ENCODE assay signal across 20 cellular contexts in the genomic region with DNA sequence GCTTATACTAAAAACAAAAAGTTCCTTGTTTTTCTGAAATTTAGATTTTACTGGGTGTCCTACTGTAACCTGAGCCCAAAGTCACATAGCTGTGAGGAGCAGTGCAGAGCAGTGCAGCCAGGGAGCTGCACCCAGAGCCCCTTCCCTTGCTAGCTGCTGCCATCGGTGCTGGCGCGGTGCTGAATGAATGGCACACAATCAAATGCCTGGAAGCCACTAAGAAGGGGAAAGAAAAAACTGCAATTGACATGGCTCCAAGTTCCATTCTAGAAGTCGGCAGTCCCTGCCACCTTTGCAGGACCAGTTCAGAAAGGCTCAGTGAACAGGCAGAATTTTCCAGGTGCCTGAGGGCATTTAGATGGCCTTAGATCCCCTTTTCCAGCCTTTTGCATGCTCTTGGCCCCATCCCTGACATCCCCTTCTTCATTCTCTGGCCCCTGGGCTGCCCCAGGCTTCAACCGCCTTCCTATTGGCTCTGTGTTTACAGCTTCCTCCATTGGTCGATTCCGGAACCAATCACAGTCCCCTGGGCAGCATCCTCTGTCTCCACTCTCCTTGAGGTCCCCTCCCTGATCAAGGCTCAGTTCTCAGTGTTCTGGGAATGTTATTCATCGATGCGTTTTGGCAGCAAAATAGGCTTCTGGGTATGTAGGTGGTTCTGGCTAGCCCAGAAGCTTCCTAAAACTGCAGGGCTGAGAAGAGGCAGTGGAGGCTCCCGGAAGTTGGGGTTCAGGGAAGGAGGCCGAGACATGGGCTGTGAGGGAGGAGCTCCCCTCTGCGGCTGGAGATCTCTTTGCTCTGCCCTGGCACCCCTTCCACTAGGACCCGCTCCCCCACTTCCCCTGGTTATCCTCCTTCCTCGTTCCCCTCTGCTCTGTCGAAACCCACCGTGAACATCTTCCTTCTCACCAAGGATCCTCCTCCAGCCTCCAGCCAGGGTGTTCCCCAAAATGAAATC. TPM values are rescaled to one million over a fixed set of nuclear protein-coding genes. Genes with fewer than 3 reads are reported as not detected.
DNase-seq lines count a peak whose midpoint lies in the region; ATAC-seq lines count a peak whose summit lies in the region.
"Had no signal": no experiment of that assay in that cellular context is flagged by ENCODE, and none has a peak within 500 bp of the region (broad histone marks: within the 10 kb centered on the region; RNA-seq: fewer than 3 reads in every experiment).

No MANE protein-coding gene starts in this region.

- H3K27ac Mint-ChIP-seq in activated naive CD4-positive, alpha-beta T cell treated with anti-CD3 and anti-CD28 coated beads, Interleukin-2, amount 10 ng/mL, durations not matched to agents 7 days and 5 days = no peak overlapping the region
- H3K27ac Mint-ChIP-seq: activated CD4-positive, alpha-beta memory T cell treated with anti-CD3 and anti-CD28 coated beads for 36 hours; activated naive CD4-positive, alpha-beta T cell treated with anti-CD3 and anti-CD28 coated beads for 36 hours; dendritic cell treated with granulocyte-macrophage colony-stimulating factor and Interleukin-4, amounts not matched to agents 40 ng/mL and 50 ng/mL, for 4 days had no signal

- peaks cover 2% of the 10 kb centered on the region for H3K4me1 Mint-ChIP-seq in activated naive CD4-positive, alpha-beta T cell treated with anti-CD3 and anti-CD28 coated beads, Interleukin-2, amount 10 ng/mL, durations not matched to agents 7 days and 5 days

- peak; percentile 71 for DNase-seq in H7
- peak; percentile 43 to 91 (median 75) for DNase-seq in amygdala (lab: John Stamatoyannopoulos, UW)
- DNase-seq in hippocampal formation (lab: John Stamatoyannopoulos, UW) = peak; percentile 82 to 88
- peak; percentile 34 for DNase-seq in posterior vena cava (ENCODE audit: low spot score)
- no peak for DNase-seq in NCI-H1694 treated with DMSO at 0.1 percent for 48 hours (lab: John Stamatoyannopoulos, UW)
- DNase-seq in NOMO-1 (lab: John Stamatoyannopoulos, UW; ENCODE audit: unreplicated experiment in 2 of 2) = no peak
- no peak for DNase-seq in activated naive CD4-positive, alpha-beta T cell treated with anti-CD3 and anti-CD28 coated beads, Interleukin-2, amount 10 ng/mL, durations not matched to agents 7 days and 5 days
- DNase-seq: activated CD4-positive, alpha-beta memory T cell treated with anti-CD3 and anti-CD28 coated beads for 36 hours; activated naive CD4-positive, alpha-beta T cell treated with anti-CD3 and anti-CD28 coated beads for 36 hours; activated T-cell treated with anti-CD3 and anti-CD28 coated beads, Interleukin-2, amount 50 U/mL, for 1 hour; Calu3; left ventricle myocardium superior; NCI-H1694; NCI-H345; stimulated activated CD4-positive, alpha-beta T cell treated with anti-CD3 and anti-CD28 coated beads, Interleukin-4, amount 100 ng/mL, for 24 hours had no signal

- ATAC-seq in GM18873 (IDR thresholded peaks at IDR 0.05; ENCODE audit: low FRiP score, unreplicated experiment) = no peak
- ATAC-seq: left ventricle myocardium superior, pancreas had no signal

- no peak overlapping the region for H3K4me3 Mint-ChIP-seq in activated naive CD4-positive, alpha-beta T cell treated with anti-CD3 and anti-CD28 coated beads, Interleukin-2, amount 10 ng/mL, durations not matched to agents 7 days and 5 days
- H3K4me3 Mint-ChIP-seq: activated CD4-positive, alpha-beta memory T cell treated with anti-CD3 and anti-CD28 coated beads for 36 hours; activated naive CD4-positive, alpha-beta T cell treated with anti-CD3 and anti-CD28 coated beads for 36 hours; dendritic cell treated with granulocyte-macrophage colony-stimulating factor and Interleukin-4, amounts not matched to agents 40 ng/mL and 50 ng/mL, for 4 days had no signal

- H3K36me3 ChIP-seq in H7 (replicated peaks; ENCODE audit: control insufficient read depth, insufficient read depth, low read length) = no peaks in the 10 kb centered on the region
- H3K36me3 ChIP-seq: pancreas had no signal

- H3K4me3 ChIP-seq in H7 (ENCODE audit: insufficient read depth, low read depth, low read length) = no peak overlapping the region
- H3K4me3 ChIP-seq: pancreas, skin epidermis had no signal

- no peaks in the 10 kb centered on the region for H3K27me3 ChIP-seq in H7 (ENCODE audit: control insufficient read depth, insufficient read depth, low read length)
- H3K27me3 ChIP-seq: pancreas had no signal

- H3K9me3 Mint-ChIP-seq in activated naive CD4-positive, alpha-beta T cell treated with anti-CD3 and anti-CD28 coated beads, Interleukin-2, amount 10 ng/mL, durations not matched to agents 7 days and 5 days = no peaks in the 10 kb centered on the region
- H3K9me3 Mint-ChIP-seq: activated CD4-positive, alpha-beta memory T cell treated with anti-CD3 and anti-CD28 coated beads for 36 hours; activated naive CD4-positive, alpha-beta T cell treated with anti-CD3 and anti-CD28 coated beads for 36 hours; dendritic cell treated with granulocyte-macrophage colony-stimulating factor and Interleukin-4, amounts not matched to agents 40 ng/mL and 50 ng/mL, for 4 days had no signal

- H3K27me3 Mint-ChIP-seq in activated naive CD4-positive, alpha-beta T cell treated with anti-CD3 and anti-CD28 coated beads, Interleukin-2, amount 10 ng/mL, durations not matched to agents 7 days and 5 days = peaks cover 59% of the 10 kb centered on the region

- intact Hi-C loops in posterior vena cava (cut with DNase I) = no loop called here

- CTCF ChIA-PET in activated naive CD4-positive, alpha-beta T cell treated with anti-CD3 and anti-CD28 coated beads, Interleukin-2, amount 10 ng/mL, durations not matched to agents 7 days and 5 days (lab: Charles Lee) = no interaction called here

- no peaks in the 10 kb centered on the region for H3K36me3 Mint-ChIP-seq in activated naive CD4-positive, alpha-beta T cell treated with anti-CD3 and anti-CD28 coated beads, Interleukin-2, amount 10 ng/mL, durations not matched to agents 7 days and 5 days
- H3K36me3 Mint-ChIP-seq: activated CD4-positive, alpha-beta memory T cell treated with anti-CD3 and anti-CD28 coated beads for 36 hours had no signal

RNA-seq across cellular contexts. Expression of a gene that starts 37.9 kb away (rescaled TPM):
- 0.24 and 0.37 TPM in 2 replicates for total RNA-seq in H7 (2014; rRNA removed; shearing (Covaris generic))
- total RNA-seq in posterior vena cava = under 1 TPM; 0.10 to 0.19 TPM
- total RNA-seq: activated CD4-positive, alpha-beta memory T cell treated with anti-CD3 and anti-CD28 coated beads for 36 hours; activated naive CD4-positive, alpha-beta T cell treated with anti-CD3 and anti-CD28 coated beads for 36 hours; left ventricle myocardium superior; myocyte had no signal

Comparison
In these comparisons a context has a peak if more than half of its experiments do, and no peak if none do; other contexts are left out.
1. DNase-seq: peak in H7 (single experiment), amygdala (56 of 56), hippocampal formation (2 of 2) and posterior vena cava (single experiment); none in NCI-H1694 treated with DMSO at 0.1 percent for 48 hours (single experiment), NOMO-1 (0 of 2) and activated naive CD4-positive, alpha-beta T cell treated with anti-CD3 and anti-CD28 coated beads, Interleukin-2, amount 10 ng/mL, durations not matched to agents 7 days and 5 days (single experiment).